8 cellular contexts compared by ENCODE assay signal in genomic region chr4:183443609-183444148, GRCh38. TPM values are rescaled to one million over a fixed set of nuclear protein-coding genes. Genes with fewer than 3 reads are reported as not detected.
DNase-seq lines count a peak whose midpoint lies in the region; ATAC-seq lines count a peak whose summit lies in the region.

No MANE protein-coding gene starts in this region.

- H3K9me3 Mint-ChIP-seq in stimulated activated effector memory CD8-positive, alpha-beta T cell treated with anti-CD3 and anti-CD28 coated beads, Interleukin-12 subunit alpha, Interleukin-12 subunit beta, amount 100 ng/mL, for 72 hours, result no peaks in the 10 kb centered on the region

- peak overlapping the region; percentile 86 for H2BK15ac ChIP-seq in mesenchymal stem cell (ENCODE audit: low read depth, poor library complexity, severe bottlenecking)

- H3K4me1 ChIP-seq in mesenchymal stem cell (ENCODE audit: control insufficient read depth, insufficient read depth, low read depth, low read length), result peaks cover 4% of the 10 kb centered on the region

- H3K27ac ChIP-seq in SK-N-MC (peak overlapping the region; percentile 87), mesenchymal stem cell (ENCODE audit: low read length, poor library complexity, severe bottlenecking) (peak overlapping the region; percentile 98)

- DNase-seq in CMK (ENCODE audit: low read depth) (peak; percentile 24), SK-N-MC (ENCODE audit: low read depth, low spot score) (no peak), cerebellar cortex (ENCODE audit: low spot score) (peak; percentile 64), mesenchymal stem cell (no peak), amniotic stem cell (lab: John Stamatoyannopoulos, UW) (no peak)
- DNase-seq in stimulated activated effector memory CD8-positive, alpha-beta T cell treated with anti-CD3 and anti-CD28 coated beads, Interleukin-12 subunit alpha, Interleukin-12 subunit beta, amount 100 ng/mL, for 72 hours (ENCODE audit: low spot score in 2 of 2), result no peak

- peaks cover 25% of the 10 kb centered on the region for H3K4me1 Mint-ChIP-seq in stimulated activated effector memory CD8-positive, alpha-beta T cell treated with anti-CD3 and anti-CD28 coated beads, Interleukin-12 subunit alpha, Interleukin-12 subunit beta, amount 100 ng/mL, for 72 hours

- peak overlapping the region; percentile 79 to 97 for H3K4ac ChIP-seq in mesenchymal stem cell (ENCODE audit: low read depth in 1 of 2, low read length in 2 of 2)

- H3K4me2 ChIP-seq in mesenchymal stem cell (ENCODE audit: low read length, poor library complexity, severe bottlenecking), result peak overlapping the region; percentile 95

- H2AFZ ChIP-seq in mesenchymal stem cell (ENCODE audit: low read depth, low read length), result peak overlapping the region; percentile 93

- H3K4me3 Mint-ChIP-seq in stimulated activated effector memory CD8-positive, alpha-beta T cell treated with anti-CD3 and anti-CD28 coated beads, Interleukin-12 subunit alpha, Interleukin-12 subunit beta, amount 100 ng/mL, for 72 hours, result peak overlapping the region; percentile 94

- H3K18ac ChIP-seq in mesenchymal stem cell (ENCODE audit: low read depth in 1 of 2, low read length in 2 of 2), result peak overlapping the region; percentile 99 to 100

- ATAC-seq in HG03095 (IDR thresholded peaks at IDR 0.05; ENCODE audit: unreplicated experiment), result peak; percentile 27
- no peak for ATAC-seq in stimulated activated effector memory CD8-positive, alpha-beta T cell treated with anti-CD3 and anti-CD28 coated beads, Interleukin-12 subunit alpha, Interleukin-12 subunit beta, amount 100 ng/mL, for 72 hours
- ATAC-seq in GM18907 (IDR thresholded peaks at IDR 0.05; ENCODE audit: unreplicated experiment), result no peak

- H3K9ac ChIP-seq in SK-N-MC (ENCODE audit: insufficient read length) (peak overlapping the region; percentile 97), mesenchymal stem cell (ENCODE audit: low read length) (peak overlapping the region; percentile 98)

- H2BK5ac ChIP-seq in mesenchymal stem cell (ENCODE audit: low read depth, low read length, poor library complexity, severe bottlenecking), result peak overlapping the region; percentile 96

- 2% methylated on average over 26 of the region's 26 CpGs for WGBS in mesenchymal stem cell

- H3K9me3 ChIP-seq in SK-N-MC (ENCODE audit: low read depth, low read length) (no peaks in the 10 kb centered on the region), mesenchymal stem cell (ENCODE audit: control insufficient read depth, low read length) (no peaks in the 10 kb centered on the region)

- peak overlapping the region; percentile 90 for H3K4me3 ChIP-seq in SK-N-MC
- peak overlapping the region; percentile 95 to 96 for H3K4me3 ChIP-seq in mesenchymal stem cell (ENCODE audit: insufficient read depth in 1 of 2, low read depth in 1 of 2, low read length in 2 of 2)

- peaks cover 31% of the 10 kb centered on the region for H3K36me3 ChIP-seq in SK-N-MC (ENCODE audit: insufficient read depth, low read length)
- H3K36me3 ChIP-seq in mesenchymal stem cell (ENCODE audit: control insufficient read depth in 1 of 2, insufficient read depth in 2 of 2, low read depth in 1 of 2, low read length in 2 of 2), result peaks cover 10 to 30% of the 10 kb centered on the region in 2 experiments

- no peak overlapping the region for H2AK5ac ChIP-seq in mesenchymal stem cell (ENCODE audit: low read length, severe bottlenecking)

- H3K23ac ChIP-seq in mesenchymal stem cell (ENCODE audit: low read length in 2 of 2), result peak overlapping the region; percentile 42 to 90

- H2BK12ac ChIP-seq in mesenchymal stem cell (ENCODE audit: low read length in 2 of 2), result peak overlapping the region in 1 of 2 experiments; percentile 9

- peak overlapping the region; percentile 81 for H4K8ac ChIP-seq in mesenchymal stem cell (ENCODE audit: low read length)

- H3K14ac ChIP-seq in mesenchymal stem cell (ENCODE audit: low read length in 2 of 2), result peak overlapping the region; percentile 94 to 100

- H3K27ac Mint-ChIP-seq in stimulated activated effector memory CD8-positive, alpha-beta T cell treated with anti-CD3 and anti-CD28 coated beads, Interleukin-12 subunit alpha, Interleukin-12 subunit beta, amount 100 ng/mL, for 72 hours, result peak overlapping the region; percentile 96

- peaks cover 45% of the 10 kb centered on the region for H3K36me3 Mint-ChIP-seq in stimulated activated effector memory CD8-positive, alpha-beta T cell treated with anti-CD3 and anti-CD28 coated beads, Interleukin-12 subunit alpha, Interleukin-12 subunit beta, amount 100 ng/mL, for 72 hours

- H4K91ac ChIP-seq in mesenchymal stem cell (ENCODE audit: low read length), result peak overlapping the region; percentile 98

- H3K27me3 ChIP-seq in mesenchymal stem cell (ENCODE audit: control insufficient read depth in 1 of 2, insufficient read depth in 1 of 2, low read length in 2 of 2), result no peaks in the 10 kb centered on the region

- peak overlapping the region; percentile 39 for H2BK120ac ChIP-seq in mesenchymal stem cell (ENCODE audit: low read depth, low read length)

- H3K79me1 ChIP-seq in mesenchymal stem cell (replicated peaks; ENCODE audit: low read length, poor library complexity, severe bottlenecking), result peaks cover 12% of the 10 kb centered on the region

RNA-seq across cellular contexts. Expression of gene CDKN2AIP, which starts 0.8 kb away (rescaled TPM):
- 6.7 TPM for polyA plus RNA-seq in mesenchymal stem cell (2013, experiment 1 of 2)
- polyA plus RNA-seq in mesenchymal stem cell (2013, experiment 2 of 2), result 7.0 TPM

Comparison
In these comparisons a context has a peak if more than half of its experiments do, and no peak if none do; other contexts are left out.
1. DNase-seq: peak in CMK (single experiment) and cerebellar cortex (single experiment); none in SK-N-MC (single experiment), mesenchymal stem cell (single experiment), stimulated activated effector memory CD8-positive, alpha-beta T cell treated with anti-CD3 and anti-CD28 coated beads, Interleukin-12 subunit alpha, Interleukin-12 subunit beta, amount 100 ng/mL, for 72 hours (0 of 2) and amniotic stem cell (single experiment).